ENCODE assay signal across 3 cellular contexts in the genomic region with DNA sequence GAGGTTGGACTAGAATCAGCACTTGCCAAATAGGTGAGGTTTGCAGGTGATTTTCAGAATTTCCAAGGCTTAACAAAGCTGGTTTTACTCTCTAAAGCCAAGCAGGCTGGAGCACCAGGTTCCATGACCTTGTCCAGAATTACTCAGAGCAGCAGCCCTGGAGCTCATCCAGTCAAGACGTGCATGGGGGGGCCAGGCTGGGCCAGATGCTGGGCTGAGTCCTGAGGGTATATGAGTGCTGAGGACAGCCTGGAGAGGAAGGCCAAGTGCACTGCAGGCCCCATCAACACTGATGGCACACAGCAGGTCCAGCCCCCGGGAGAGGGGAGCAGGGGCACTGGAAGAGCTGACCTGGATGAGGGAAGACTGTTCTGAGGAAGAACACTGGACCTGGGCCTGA. TPM values are rescaled to one million over a fixed set of nuclear protein-coding genes. Genes with fewer than 3 reads are reported as not detected.
"Had no signal": no experiment of that assay in that cellular context is flagged by ENCODE, and none has a peak within 500 bp of the region (broad histone marks: within the 10 kb centered on the region; RNA-seq: fewer than 3 reads in every experiment).

No MANE protein-coding gene starts in this region.

- DNase-seq: GDM1, GF-D8 had no signal

- ATAC-seq: GM12878 had no signal

- H3K4me3 ChIP-seq: GM12878 had no signal

RNA-seq across cellular contexts. Expression of a gene that starts 3.0 kb away (rescaled TPM):
- total RNA-seq: GM12878 had no signal
- polyA plus RNA-seq: GM12878 had no signal
